ENCODE assay signal across 8 cellular contexts in the genomic region with DNA sequence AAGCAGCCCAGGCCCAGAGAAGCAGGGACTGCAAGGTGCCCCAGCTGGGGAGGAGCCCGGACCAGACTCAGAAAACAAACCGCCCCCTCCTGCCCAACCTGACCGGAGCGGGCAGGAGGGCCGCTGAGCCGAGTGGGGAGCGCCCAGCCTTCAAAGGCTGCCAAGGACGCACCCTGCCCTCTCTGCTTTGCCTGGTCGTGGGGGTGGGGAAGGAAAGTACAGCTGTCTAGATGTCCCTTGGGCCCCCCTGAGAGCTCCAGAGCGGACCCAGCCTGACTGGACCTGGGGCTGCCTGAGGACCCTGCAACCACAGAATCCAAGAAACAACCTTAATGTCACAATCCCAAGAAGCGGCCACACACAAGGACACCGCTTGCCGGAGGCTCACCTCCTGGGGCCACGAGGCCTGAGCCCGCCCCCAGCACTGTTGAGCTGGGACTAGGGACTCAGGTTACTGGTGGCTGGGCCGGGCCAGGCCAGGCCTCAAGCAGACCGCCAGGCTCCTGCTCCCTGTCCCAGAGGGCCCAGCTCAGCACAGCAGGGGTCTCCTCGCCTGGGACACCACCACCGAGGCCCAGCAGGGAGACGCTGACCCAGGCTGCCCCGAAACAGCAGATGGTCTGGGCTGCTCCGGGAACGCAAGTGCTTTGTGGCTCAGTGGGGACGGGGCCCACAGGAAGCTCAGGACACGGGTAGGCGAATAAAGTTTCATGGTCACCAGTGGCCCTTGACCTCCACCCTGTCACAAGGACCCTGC. TPM values are rescaled to one million over a fixed set of nuclear protein-coding genes. Genes with fewer than 3 reads are reported as not detected.
DNase-seq lines count a peak whose midpoint lies in the region; ATAC-seq, FAIRE-seq and TF ChIP-seq lines count a peak whose summit lies in the region.

No MANE protein-coding gene starts in this region.

- H3K18ac ChIP-seq in neuronal stem cell (ENCODE audit: low read length): peak overlapping the region; percentile 60

- no peak overlapping the region for H2BK5ac ChIP-seq in neuronal stem cell (ENCODE audit: low read length)

- H3K4ac ChIP-seq in neuronal stem cell (ENCODE audit: low read length): no peak overlapping the region

- no peak overlapping the region for H4K91ac ChIP-seq in neuronal stem cell (ENCODE audit: low read depth, low read length, poor library complexity)

- no peak overlapping the region for H4K8ac ChIP-seq in neuronal stem cell (ENCODE audit: low read depth, low read length)

- DNase-seq in GM06990 (ENCODE audit: extremely low read depth, insufficient read length): no peak
- DNase-seq in RCC 7860 (ENCODE audit: low spot score): peak; percentile 50
- DNase-seq in neuronal stem cell (ENCODE audit: low spot score): no peak
- no peak for DNase-seq in hypothalamus (lab: John Stamatoyannopoulos, UW)
- no peak for DNase-seq in HCEC 1CT

- peak overlapping the region; percentile 88 for H2AK5ac ChIP-seq in neuronal stem cell (ENCODE audit: low read depth, low read length)

- H3K4me2 ChIP-seq in neuronal stem cell (ENCODE audit: insufficient read depth, low read length, poor library complexity, severe bottlenecking): peak overlapping the region; percentile 100

- FAIRE-seq in RCC 7860 (lab: Jason Lieb, UNC): no peak

- peak; percentile 45 for ATAC-seq in esophagus mucosa
- no peak for ATAC-seq in HG03439 (IDR thresholded peaks at IDR 0.05; ENCODE audit: unreplicated experiment)
- no peak for ATAC-seq in HG02981 (IDR thresholded peaks at IDR 0.05; ENCODE audit: unreplicated experiment)

- H3K4me1 ChIP-seq in neuronal stem cell (ENCODE audit: control insufficient read depth in 2 of 2, insufficient read depth in 1 of 2, low read depth in 1 of 2, low read length in 2 of 2): peaks cover 23 to 24% of the 10 kb centered on the region in 2 donors

- H3K27me3 ChIP-seq in GM06990 (replicated peaks; ENCODE audit: control insufficient read depth, insufficient read depth, low read length): no peaks in the 10 kb centered on the region
- peaks cover 0 to 2% (median 0%) of the 10 kb centered on the region in 3 experiments for H3K27me3 ChIP-seq in neuronal stem cell (ENCODE audit: control insufficient read depth in 3 of 3, insufficient read depth in 3 of 3, low read depth in 1 of 3, low read length in 3 of 3)

- no peak overlapping the region for H3K14ac ChIP-seq in neuronal stem cell (ENCODE audit: low read length)

- peak overlapping the region; percentile 98 for H3K23ac ChIP-seq in neuronal stem cell (ENCODE audit: low read depth, low read length, poor library complexity)

- TF ChIP-seq CTCF in GM06990 (IDR thresholded peaks at IDR 0.05; ENCODE audit: insufficient read depth, low read length, poor library complexity, severe bottlenecking): no peak

- no peak overlapping the region for H2BK15ac ChIP-seq in neuronal stem cell (ENCODE audit: low read length)

- peaks cover 0 to 2% of the 10 kb centered on the region in 2 donors for H3K9me3 ChIP-seq in neuronal stem cell (replicated peaks in 1 of 2; ENCODE audit: control insufficient read depth in 2 of 2, insufficient read depth in 1 of 2, low read depth in 1 of 2, low read length in 2 of 2)

- peak overlapping the region; percentile 99 for H3K9ac ChIP-seq in neuronal stem cell (ENCODE audit: low read depth, low read length, poor library complexity)

- H2AFZ ChIP-seq in neuronal stem cell (ENCODE audit: low read length): no peak overlapping the region

- H2BK120ac ChIP-seq in neuronal stem cell (ENCODE audit: low read depth, low read length): no peak overlapping the region

- no peaks in the 10 kb centered on the region for H3K36me3 ChIP-seq in GM06990 (ENCODE audit: control insufficient read depth, insufficient read depth, low read length)
- H3K36me3 ChIP-seq in neuronal stem cell (replicated peaks in 1 of 2; ENCODE audit: control insufficient read depth in 2 of 2, insufficient read depth in 2 of 2, low read length in 2 of 2): peaks cover 2 to 3% of the 10 kb centered on the region in 2 donors

- no peak overlapping the region for H2BK12ac ChIP-seq in neuronal stem cell (ENCODE audit: low read length)

- peaks cover 33% of the 10 kb centered on the region for H3K79me1 ChIP-seq in neuronal stem cell (ENCODE audit: low read depth, low read length)

- H3K4me3 ChIP-seq in GM06990 (replicated peaks; ENCODE audit: low read depth, low read length) (peak overlapping the region; percentile 75), neuronal stem cell (ENCODE audit: low read length in 2 of 2) (peak overlapping the region; percentile 83 to 96)

- WGBS in neuronal stem cell (ENCODE audit: extremely low coverage in 2 of 2, insufficient read length in 2 of 2, insufficient replicate concordance in 1 of 2), 2 donors: no CpG with 5 or more reads among the region's 26 CpGs

- no peak overlapping the region for H3K27ac ChIP-seq in neuronal stem cell (replicated peaks; ENCODE audit: low read length)

RNA-seq across cellular contexts. Expression of a gene that starts 1.4 kb away (rescaled TPM):
- total RNA-seq in esophagus mucosa: 48.5 TPM
- 31.8 TPM for polyA plus RNA-seq in neuronal stem cell (2013, experiment 1 of 2)
- polyA plus RNA-seq in neuronal stem cell (2013, experiment 2 of 2): 31.9 TPM

RNA-seq across cellular contexts. Expression of a gene that starts 10.5 kb away (rescaled TPM):
- total RNA-seq in esophagus mucosa: 2.0 TPM
- polyA plus RNA-seq in neuronal stem cell (2013, experiment 1 of 2): 14.0 TPM
- polyA plus RNA-seq in neuronal stem cell (2013, experiment 2 of 2): 13.2 TPM

RNA-seq across cellular contexts. Expression of a gene that starts 16.8 kb away (rescaled TPM):
- 0.56 TPM for total RNA-seq in esophagus mucosa
- polyA plus RNA-seq in neuronal stem cell (2013, experiment 1 of 2): 0.14 TPM
- polyA plus RNA-seq in neuronal stem cell (2013, experiment 2 of 2): 0.12 TPM

RNA-seq across cellular contexts. Expression of a gene that starts 23.2 kb away (rescaled TPM):
- total RNA-seq in esophagus mucosa: 25.1 TPM
- polyA plus RNA-seq in neuronal stem cell (2013, experiment 1 of 2): 9.4 TPM
- 9.2 TPM for polyA plus RNA-seq in neuronal stem cell (2013, experiment 2 of 2)

RNA-seq across cellular contexts. Expression of a gene that starts 23.4 kb away (rescaled TPM):
- 54.0 TPM for total RNA-seq in esophagus mucosa
- polyA plus RNA-seq in neuronal stem cell (2013, experiment 1 of 2): 73.8 TPM
- polyA plus RNA-seq in neuronal stem cell (2013, experiment 2 of 2): 72.0 TPM
